ENCODE assay signal across 20 cellular contexts in the genomic region with DNA sequence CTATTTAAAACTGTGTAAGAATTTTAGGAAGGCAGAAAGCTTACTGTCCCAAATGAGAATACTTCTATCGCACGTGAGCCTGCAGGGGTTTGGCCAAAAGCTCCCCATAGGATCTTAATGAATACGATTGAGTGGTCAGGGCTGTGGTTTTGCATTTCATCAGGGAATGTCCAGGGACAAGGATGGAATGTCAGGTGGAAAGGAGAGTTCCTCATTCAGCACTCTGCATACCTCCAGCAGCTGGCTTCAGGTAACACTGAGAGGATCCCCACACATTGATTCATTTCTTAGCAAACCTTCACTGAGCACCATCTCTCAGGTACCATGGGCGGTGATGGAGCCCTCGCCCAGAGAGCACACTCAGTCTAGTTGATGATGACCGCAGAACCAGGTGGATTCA.
"Had no signal": no experiment of that assay in that cellular context is flagged by ENCODE, and none has a peak within 500 bp of the region (broad histone marks: within the 10 kb centered on the region; RNA-seq: fewer than 3 reads in every experiment).

No MANE protein-coding gene starts in this region.

- DNase-seq: dermis blood vessel endothelial cell; effector memory CD8-positive, alpha-beta T cell; hypothalamus; mucosa of descending colon; naive thymus-derived CD4-positive, alpha-beta T cell; nucleus accumbens; stimulated activated CD4-positive, alpha-beta T cell treated with anti-CD3 and anti-CD28 coated beads, Interleukin-2, amount 100 ng/mL, for 24 hours; stimulated activated CD4-positive, alpha-beta T cell treated with anti-CD3 and anti-CD28 coated beads, Interleukin-4, amount 100 ng/mL, for 24 hours; stimulated activated naive CD4-positive, alpha-beta T cell treated with Interleukin-2 at 50 U/mL for 16 hours; substantia nigra; testis; tibial artery had no signal

- H3K36me3 ChIP-seq: neural progenitor cell, prostate gland, right atrium auricular region, tibial artery had no signal

- H3K4me3 ChIP-seq: coronary artery, mucosa of descending colon, neural progenitor cell, prostate gland, right atrium auricular region, testis, tibial artery had no signal

- H3K4me2 ChIP-seq: neural progenitor cell had no signal

- H3K4me1 ChIP-seq: prostate gland, right atrium auricular region, testis, tibial artery had no signal

- H3K27me3 ChIP-seq: neural progenitor cell, right atrium auricular region, testis, tibial artery had no signal

- H3K27ac ChIP-seq: coronary artery, neural progenitor cell, prostate gland, right atrium auricular region, testis, tibial artery had no signal

- H2AFZ ChIP-seq: neural progenitor cell had no signal

- H3K9me3 ChIP-seq: mucosa of descending colon, prostate gland, right atrium auricular region, testis, tibial artery had no signal

- FAIRE-seq: keratinocyte had no signal

- ATAC-seq: effector memory CD8-positive, alpha-beta T cell; left lobe of liver; mucosa of descending colon; naive thymus-derived CD4-positive, alpha-beta T cell; sciatic nerve; stimulated activated effector memory CD8-positive, alpha-beta T cell treated with anti-CD3 and anti-CD28 coated beads, Interleukin-12 subunit alpha, Interleukin-12 subunit beta, amount 100 ng/mL, for 72 hours had no signal

- H3K9ac ChIP-seq: neural progenitor cell had no signal
